Comparison of ENCODE assay signal across 9 cellular contexts in genomic region chr17:3891626-3892094, GRCh38. TPM values are rescaled to one million over a fixed set of nuclear protein-coding genes. Genes with fewer than 3 reads are reported as not detected.
DNase-seq lines count a peak whose midpoint lies in the region; ATAC-seq, FAIRE-seq and TF ChIP-seq lines count a peak whose summit lies in the region.
"Had no signal": no experiment of that assay in that cellular context is flagged by ENCODE, and none has a peak within 500 bp of the region (broad histone marks: within the 10 kb centered on the region; RNA-seq: fewer than 3 reads in every experiment).

No MANE protein-coding gene starts in this region.

- H3K27me3 Mint-ChIP-seq in activated naive CD4-positive, alpha-beta T cell treated with anti-CD3 and anti-CD28 coated beads for 36 hours (ENCODE audit: low read depth) = no peaks in the 10 kb centered on the region

- H3K9me3 ChIP-seq in adipocyte (ENCODE audit: control insufficient read depth, low read length) = no peaks in the 10 kb centered on the region
- no peaks in the 10 kb centered on the region for H3K9me3 ChIP-seq in transverse colon

- H3K27me3 ChIP-seq in adipocyte (replicated peaks; ENCODE audit: control insufficient read depth, insufficient read depth, low read length) (no peaks in the 10 kb centered on the region), kidney epithelial cell (ENCODE audit: control insufficient read depth, insufficient read depth, low read length) (no peaks in the 10 kb centered on the region), transverse colon (no peaks in the 10 kb centered on the region)

- TF ChIP-seq CTCF in kidney epithelial cell (IDR thresholded peaks at IDR 0.05; ENCODE audit: insufficient read depth, low read length, poor library complexity, severe bottlenecking) = peak; percentile 4
- no peak for TF ChIP-seq CTCF in transverse colon (IDR thresholded peaks at IDR 0.05)

- no peaks in the 10 kb centered on the region for H3K9me3 Mint-ChIP-seq in activated naive CD4-positive, alpha-beta T cell treated with anti-CD3 and anti-CD28 coated beads for 36 hours

- H3K27ac ChIP-seq in transverse colon = peak overlapping the region; percentile 86 to 93 (median 90)

- no peak for FAIRE-seq in RCC 7860 (lab: Jason Lieb, UNC)

- TF ChIP-seq POLR2A in transverse colon (IDR thresholded peaks at IDR 0.05) = no peak

- H3K4me1 ChIP-seq in adipocyte (ENCODE audit: control insufficient read depth, insufficient read depth, low read length) (peaks cover 65% of the 10 kb centered on the region), transverse colon (peaks cover 52 to 87% (median 80%) of the 10 kb centered on the region in 4 donors)

- H3K36me3 ChIP-seq in adipocyte (ENCODE audit: control insufficient read depth, insufficient read depth, low read length, severe bottlenecking) = no peaks in the 10 kb centered on the region
- H3K36me3 ChIP-seq in kidney epithelial cell (ENCODE audit: control insufficient read depth, insufficient read depth, low read length) = no peaks in the 10 kb centered on the region
- H3K36me3 ChIP-seq in transverse colon = no peaks in the 10 kb centered on the region

- CTCF ChIA-PET in activated naive CD4-positive, alpha-beta T cell treated with anti-CD3 and anti-CD28 coated beads for 36 hours (lab: Charles Lee) = interaction anchor here (1.0 kb wide), 1 partner anchor 64 kb away, joined by 4 read pairs; no protein-coding TSS in a partner anchor

- in situ Hi-C loops in transverse colon (cut with MboI; ENCODE audit: low pct_ligation_motif_present in 1 of 4, low pct_unique_long_range_greater_than_20kb in 1 of 4, low sequenced_read_pairs in 3 of 4) = no loop called here

- 31 to 50% methylated on average over 2 to 12 of the region's 12 CpGs for WGBS in transverse colon (ENCODE audit: low coverage in 1 of 2), 2 donors

- H3K27ac Mint-ChIP-seq in activated naive CD4-positive, alpha-beta T cell treated with anti-CD3 and anti-CD28 coated beads for 36 hours = no peak overlapping the region

- DNase-seq in activated naive CD4-positive, alpha-beta T cell treated with anti-CD3 and anti-CD28 coated beads for 36 hours = no peak
- DNase-seq in activated naive CD4-positive, alpha-beta T cell treated with Interleukin-2 at 50 U/mL for 16 hours = no peak
- DNase-seq in adipocyte (ENCODE audit: low read depth) = no peak
- no peak for DNase-seq in kidney epithelial cell (ENCODE audit: low read depth)
- no peak for DNase-seq in transverse colon
- DNase-seq in mesenteric fat pad (ENCODE audit: low spot score) = no peak
- no peak for DNase-seq in RCC 7860 (ENCODE audit: low spot score)

- H3K36me3 Mint-ChIP-seq in activated naive CD4-positive, alpha-beta T cell treated with anti-CD3 and anti-CD28 coated beads for 36 hours (ENCODE audit: low read depth) = no peaks in the 10 kb centered on the region

- no peak for ATAC-seq in GM21825 (IDR thresholded peaks at IDR 0.05; ENCODE audit: unreplicated experiment)

- no peak for TF ChIP-seq EP300 in transverse colon (IDR thresholded peaks at IDR 0.05; ENCODE audit: low read depth)

- peak overlapping the region; percentile 71 for H3K9ac ChIP-seq in adipocyte (ENCODE audit: low read length)

- peaks cover 45% of the 10 kb centered on the region for H3K4me1 Mint-ChIP-seq in activated naive CD4-positive, alpha-beta T cell treated with anti-CD3 and anti-CD28 coated beads for 36 hours (ENCODE audit: low read depth)

- intact Hi-C loops in activated naive CD4-positive, alpha-beta T cell treated with anti-CD3 and anti-CD28 coated beads for 36 hours (cut with micrococcal nuclease) = no loop called here
- intact Hi-C loops in transverse colon (cut with DNase I; ENCODE audit: low total_unique reads) = no loop called here

- peak overlapping the region; percentile 77 for H3K4me3 ChIP-seq in adipocyte (ENCODE audit: low read length)
- H3K4me3 ChIP-seq in kidney epithelial cell (ENCODE audit: low read depth, low read length) = peak overlapping the region; percentile 60
- peak overlapping the region in 3 of 4 donors; percentile 54 to 67 (median 62) for H3K4me3 ChIP-seq in transverse colon

- H3K4me3 Mint-ChIP-seq in activated naive CD4-positive, alpha-beta T cell treated with anti-CD3 and anti-CD28 coated beads for 36 hours = peak overlapping the region; percentile 70

RNA-seq across cellular contexts. Expression of gene CAMKK1, which starts 1.2 kb away (rescaled TPM):
- 1 to 10 TPM; 2.4 to 2.7 TPM for total RNA-seq in activated naive CD4-positive, alpha-beta T cell treated with anti-CD3 and anti-CD28 coated beads for 36 hours
- 7.8 and 10.5 TPM in 2 replicates for total RNA-seq in kidney epithelial cell
- total RNA-seq in transverse colon = 10 to 100 TPM in 1 of 4 donors, 1 to 10 TPM in 3; 2.9 to 31.0 (median 5.0) TPM
- 4.9 TPM for total RNA-seq in mesenteric fat pad

RNA-seq across cellular contexts. Expression of gene P2RX1, which starts 24.6 kb away (rescaled TPM):
- total RNA-seq in activated naive CD4-positive, alpha-beta T cell treated with anti-CD3 and anti-CD28 coated beads for 36 hours = under 1 TPM; 0.10 to 0.17 TPM
- total RNA-seq in kidney epithelial cell = not detected in 2 replicates
- total RNA-seq in transverse colon = 10 to 100 TPM in 1 of 4 donors, 1 to 10 TPM in 2, under 1 TPM in 1; 0.82 to 11.2 (median 7.0) TPM
- total RNA-seq in mesenteric fat pad = 2.3 TPM
- total RNA-seq: G401 had no signal

RNA-seq across cellular contexts. Expression of gene NCBP3, which starts 45.6 kb away (rescaled TPM):
- 10 to 100 TPM; 33.9 to 40.4 TPM for total RNA-seq in activated naive CD4-positive, alpha-beta T cell treated with anti-CD3 and anti-CD28 coated beads for 36 hours
- total RNA-seq in kidney epithelial cell (26.1 and 29.1 TPM in 2 replicates), transverse colon (10 to 100 TPM; 28.9 to 55.6 (median 45.8) TPM), mesenteric fat pad (27.5 TPM)
